ENCODE assay signal across 12 cellular contexts in genomic region chrX:118523920-118524319, GRCh38. TPM values are rescaled to one million over a fixed set of nuclear protein-coding genes. Genes with fewer than 3 reads are reported as not detected.
DNase-seq lines count a peak whose midpoint lies in the region; ATAC-seq and TF ChIP-seq lines count a peak whose summit lies in the region.
"Had no signal": no experiment of that assay in that cellular context is flagged by ENCODE, and none has a peak within 500 bp of the region (broad histone marks: within the 10 kb centered on the region; RNA-seq: fewer than 3 reads in every experiment).

No MANE protein-coding gene starts in this region.

- H3K36me3 Mint-ChIP-seq in T-helper 17 cell (ENCODE audit: low read depth) = peaks cover 3% of the 10 kb centered on the region
- peaks cover 0 to 12% (median 0%) of the 10 kb centered on the region in 5 donors for H3K36me3 Mint-ChIP-seq in naive thymus-derived CD4-positive, alpha-beta T cell

- H3K4me1 Mint-ChIP-seq in T-helper 17 cell = peaks cover 37% of the 10 kb centered on the region
- H3K4me1 Mint-ChIP-seq in naive thymus-derived CD4-positive, alpha-beta T cell = peaks cover 34 to 92% (median 85%) of the 10 kb centered on the region in 7 donors

- ATAC-seq in T-helper 17 cell (peak; percentile 81), GM18517 (IDR thresholded peaks at IDR 0.05; ENCODE audit: unreplicated experiment) (no peak), GM18873 (IDR thresholded peaks at IDR 0.05; ENCODE audit: low FRiP score, unreplicated experiment) (no peak)
- peak; percentile 81 for ATAC-seq in naive thymus-derived CD4-positive, alpha-beta T cell

- intact Hi-C loops in naive thymus-derived CD4-positive, alpha-beta T cell (cut with micrococcal nuclease) = no loop called here

- H3K4me3 Mint-ChIP-seq in T-helper 17 cell = peak overlapping the region; percentile 76
- H3K4me3 Mint-ChIP-seq in naive thymus-derived CD4-positive, alpha-beta T cell = peak overlapping the region; percentile 19 to 76 (median 62)
- H3K4me3 Mint-ChIP-seq: nephron had no signal

- no peaks in the 10 kb centered on the region for H3K27me3 ChIP-seq in naive thymus-derived CD4-positive, alpha-beta T cell (ENCODE audit: control insufficient read depth in 2 of 2, insufficient read depth in 2 of 2, low read length in 2 of 2)
- H3K27me3 ChIP-seq: SJSA1, stomach had no signal

- TF ChIP-seq CTCF in GM12865 (IDR thresholded peaks at IDR 0.05; ENCODE audit: insufficient read depth, low read depth, low read length, missing control alignments) = no peak

- CTCF ChIA-PET in naive thymus-derived CD4-positive, alpha-beta T cell (lab: Charles Lee) = no interaction called here

- H3K27me3 Mint-ChIP-seq in T-helper 17 cell = no peaks in the 10 kb centered on the region
- H3K27me3 Mint-ChIP-seq in naive thymus-derived CD4-positive, alpha-beta T cell = no peaks in the 10 kb centered on the region

- H3K9me3 Mint-ChIP-seq in naive thymus-derived CD4-positive, alpha-beta T cell = peaks cover 0 to 3% (median 0%) of the 10 kb centered on the region in 11 donors

- H3K9me3 ChIP-seq in T-helper 17 cell (ENCODE audit: control insufficient read depth, low read length, poor library complexity, severe bottlenecking) = no peaks in the 10 kb centered on the region
- no peaks in the 10 kb centered on the region for H3K9me3 ChIP-seq in naive thymus-derived CD4-positive, alpha-beta T cell (ENCODE audit: control insufficient read depth in 2 of 3, low read length in 3 of 3)
- H3K9me3 ChIP-seq: SJSA1, stomach had no signal

- peak overlapping the region; percentile 68 for H3K27ac ChIP-seq in naive thymus-derived CD4-positive, alpha-beta T cell (ENCODE audit: low read depth, low read length)
- H3K27ac ChIP-seq: SJSA1, stomach had no signal

- POLR2A ChIA-PET in naive thymus-derived CD4-positive, alpha-beta T cell (lab: Charles Lee) = interaction anchor here (5.8 kb wide), 1 partner anchor 27 kb away, joined by 55 read pairs; the partner anchor contains the start of gene DOCK11

- DNase-seq in GM12865 (ENCODE audit: low read depth) (peak; percentile 51), T-helper 17 cell (peak in 2 of 3 donors; percentile 22 to 39), COR-L47 (lab: John Stamatoyannopoulos, UW) (no peak), SK-N-DZ (ENCODE audit: low spot score) (no peak)
- DNase-seq in activated gamma-delta T cell treated with anti-CD3 and anti-CD28 coated beads, Interleukin-2, amount 50 U/mL, for 16 hours (ENCODE audit: low read depth) = peak; percentile 11
- DNase-seq in naive thymus-derived CD4-positive, alpha-beta T cell = peak in 7 of 9 donors; percentile 35 to 65 (median 54)
- DNase-seq: foreskin fibroblast, stomach had no signal

- no peak overlapping the region for H3K4me3 ChIP-seq in GM12865 (ENCODE audit: low read depth, low read length)
- H3K4me3 ChIP-seq in naive thymus-derived CD4-positive, alpha-beta T cell (ENCODE audit: low read length) = no peak overlapping the region
- H3K4me3 ChIP-seq: SJSA1, stomach had no signal

- H3K36me3 ChIP-seq in naive thymus-derived CD4-positive, alpha-beta T cell (ENCODE audit: control insufficient read depth in 2 of 3, insufficient read depth in 3 of 3, low read length in 3 of 3) = no peaks in the 10 kb centered on the region
- H3K36me3 ChIP-seq: SJSA1, stomach had no signal

- peaks cover 51 to 59% of the 10 kb centered on the region in 2 donors for H3K4me1 ChIP-seq in naive thymus-derived CD4-positive, alpha-beta T cell (ENCODE audit: control insufficient read depth in 2 of 2, insufficient read depth in 2 of 2, low read length in 2 of 2)

- peak overlapping the region; percentile 94 for H3K27ac Mint-ChIP-seq in T-helper 17 cell
- H3K27ac Mint-ChIP-seq in naive thymus-derived CD4-positive, alpha-beta T cell = peak overlapping the region; percentile 82 to 95 (median 92)

RNA-seq across cellular contexts. Expression of gene DOCK11, which starts 28.3 kb away (rescaled TPM):
- 10 to 100 TPM; 86.3 to 92.6 TPM for total RNA-seq in T-helper 17 cell
- total RNA-seq in naive thymus-derived CD4-positive, alpha-beta T cell = 100 to 1,000 TPM in 3 of 5 experiments, 10 to 100 TPM in 2; 68.9 to 115 (median 102) TPM
- 10 to 100 TPM; 24.2 to 27.0 TPM for polyA plus RNA-seq in naive thymus-derived CD4-positive, alpha-beta T cell
- 15.1 and 19.0 TPM in 2 replicates for polyA plus RNA-seq in SK-N-DZ (2014; cell fraction: cytosol; rRNA removed)
- 11.7 and 20.2 TPM in 2 replicates for polyA plus RNA-seq in SK-N-DZ (2014; cell fraction: nucleus; rRNA removed)

Comparison
In these comparisons a context has a peak if more than half of its experiments do, and no peak if none do; other contexts are left out.
1. DNase-seq: peak in GM12865 (single experiment), T-helper 17 cell (2 of 3), activated gamma-delta T cell treated with anti-CD3 and anti-CD28 coated beads, Interleukin-2, amount 50 U/mL, for 16 hours (single experiment) and naive thymus-derived CD4-positive, alpha-beta T cell (7 of 9); none in COR-L47 (single experiment) and SK-N-DZ (single experiment).
2. ATAC-seq: peak in T-helper 17 cell (single experiment) and naive thymus-derived CD4-positive, alpha-beta T cell (single experiment); none in GM18517 (single experiment) and GM18873 (single experiment).